ENCODE assay signal across 14 cellular contexts in genomic region chr10:95475003-95475383, GRCh38.
DNase-seq lines count a peak whose midpoint lies in the region; ATAC-seq and TF ChIP-seq lines count a peak whose summit lies in the region.
"Had no signal": no experiment of that assay in that cellular context is flagged by ENCODE, and none has a peak within 500 bp of the region (broad histone marks: within the 10 kb centered on the region; RNA-seq: fewer than 3 reads in every experiment).

No MANE protein-coding gene starts in this region.

- peak in 3 of 4 donors; percentile 5 to 29 (median 20) for ATAC-seq in heart left ventricle
- ATAC-seq in upper lobe of right lung, result no peak
- ATAC-seq in GM18907 (IDR thresholded peaks at IDR 0.05; ENCODE audit: unreplicated experiment), result no peak

- TF ChIP-seq CTCF in ascending aorta (IDR thresholded peaks at IDR 0.05), result no peak
- TF ChIP-seq CTCF in heart left ventricle (IDR thresholded peaks at IDR 0.05), result no peak
- TF ChIP-seq CTCF in upper lobe of right lung (IDR thresholded peaks at IDR 0.05), result no peak

- DNase-seq in ascending aorta (ENCODE audit: low spot score in 2 of 2), result no peak
- DNase-seq in heart left ventricle, result no peak
- peak; percentile 11 for DNase-seq in occipital lobe (lab: John Stamatoyannopoulos, UW)
- DNase-seq in upper lobe of right lung, result no peak
- DNase-seq in SKM-1 (lab: John Stamatoyannopoulos, UW; ENCODE audit: unreplicated experiment), result no peak
- DNase-seq in OCI-M1 (lab: John Stamatoyannopoulos, UW), result no peak
- DNase-seq: activated CD4-positive, CD25-positive, alpha-beta regulatory T cell; activated T-cell treated with anti-CD3 and anti-CD28 coated beads, Interleukin-2, amount 50 U/mL, for 24 hours; IMR-90; NCI-H1417 treated with DMSO at 0.1 percent for 48 hours; posterior cingulate gyrus; stimulated activated CD4-positive, alpha-beta T cell treated with anti-CD3 and anti-CD28 coated beads, Interleukin-4, amount 100 ng/mL, for 4 hours; stimulated activated naive CD4-positive, alpha-beta T cell treated with Interleukin-2 at 50 U/mL for 16 hours had no signal

- H3K4me3 ChIP-seq in ascending aorta (no peak overlapping the region), heart left ventricle (no peak overlapping the region), upper lobe of right lung (no peak overlapping the region)

- peaks cover 11 to 20% of the 10 kb centered on the region in 2 donors for H3K36me3 ChIP-seq in ascending aorta
- no peaks in the 10 kb centered on the region for H3K36me3 ChIP-seq in heart left ventricle
- no peaks in the 10 kb centered on the region for H3K36me3 ChIP-seq in upper lobe of right lung

- TF ChIP-seq POLR2A in heart left ventricle (IDR thresholded peaks at IDR 0.05), result peak in 1 of 2 donors; percentile 15

- whole genome bisulfite sequencing in heart left ventricle, 4 donors, result 38 to 87% (median 65%) methylated on average over 1 of the region's 1 CpG

- H3K9me3 ChIP-seq in ascending aorta, result no peaks in the 10 kb centered on the region
- H3K9me3 ChIP-seq in heart left ventricle, result no peaks in the 10 kb centered on the region
- H3K9me3 ChIP-seq in upper lobe of right lung, result no peaks in the 10 kb centered on the region

- H3K27ac ChIP-seq in ascending aorta (peak overlapping the region; percentile 95 to 96), heart left ventricle (peak overlapping the region; percentile 81 to 98 (median 92)), upper lobe of right lung (peak overlapping the region; percentile 67)

- H3K27me3 ChIP-seq in ascending aorta (no peaks in the 10 kb centered on the region), heart left ventricle (no peaks in the 10 kb centered on the region), upper lobe of right lung (no peaks in the 10 kb centered on the region)

- H3K4me1 ChIP-seq in ascending aorta, result peaks cover 28 to 88% of the 10 kb centered on the region in 2 donors
- peaks cover 10 to 97% (median 67%) of the 10 kb centered on the region in 12 donors for H3K4me1 ChIP-seq in heart left ventricle
- peaks cover 27% of the 10 kb centered on the region for H3K4me1 ChIP-seq in upper lobe of right lung

- intact Hi-C loops in ascending aorta (cut with DNase I), result loop anchor here (2.0 kb wide), 1 partner anchor 28 kb away; no protein-coding TSS in a partner anchor
- intact Hi-C loops in heart left ventricle (cut with DNase I), result loop anchor here in 4 of 10 donors (2.0 to 5.0 kb wide), 5 partner anchors 24 to 127 kb away; partner anchors contain the start of gene SORBS1 (in 1 of the 4)
- intact Hi-C loops in upper lobe of right lung (cut with DNase I), result no loop called here

Comparison
In these comparisons a context has a peak if more than half of its experiments do, and no peak if none do; other contexts are left out.
1. ATAC-seq: peak in heart left ventricle (3 of 4); none in upper lobe of right lung (single experiment) and GM18907 (single experiment).
2. Peak in every context shown above with its lines, with median percentiles within 50 percentile points of each other: H3K27ac ChIP-seq.